Comparison of ENCODE assay signal across 18 cellular contexts in genomic region chr12:58914457-58914856, GRCh38.
DNase-seq lines count a peak whose midpoint lies in the region; TF ChIP-seq lines count a peak whose summit lies in the region.
"Had no signal": no experiment of that assay in that cellular context is flagged by ENCODE, and none has a peak within 500 bp of the region (broad histone marks: within the 10 kb centered on the region; RNA-seq: fewer than 3 reads in every experiment).

No MANE protein-coding gene starts in this region.

- peak; percentile 19 for DNase-seq in DMS53 (lab: John Stamatoyannopoulos, UW)
- no peak for DNase-seq in DMS53 treated with DMSO at 0.1 percent for 48 hours (lab: John Stamatoyannopoulos, UW; ENCODE audit: unreplicated experiment)
- peak; percentile 90 for DNase-seq in NCI-H69 (lab: John Stamatoyannopoulos, UW)
- no peak for DNase-seq in coronary artery (ENCODE audit: low spot score)
- DNase-seq in nephron progenitor cell = no peak
- DNase-seq in RPMI8226 = no peak
- DNase-seq in activated CD4-positive, alpha-beta T cell treated with anti-CD3 and anti-CD28 coated beads for 48 hours = no peak
- no peak for DNase-seq in GM19240 (ENCODE audit: insufficient read length, low spot score)
- DNase-seq: activated CD8-positive, alpha-beta T cell treated with anti-CD3 and anti-CD28 coated beads for 36 hours; adrenal gland; NCI-H1694; stimulated activated naive CD8-positive, alpha-beta T cell treated with anti-CD3 and anti-CD28 coated beads, Interleukin-15, Interleukin-2, amounts not matched to agents 100 U/mL and 50 U/mL, for 24 hours; T-helper 1 cell; WERI-Rb-1 had no signal

- H3K4me1 Mint-ChIP-seq in nephron progenitor cell = peaks cover 70% of the 10 kb centered on the region
- H3K4me1 Mint-ChIP-seq: CD14-positive monocyte had no signal

- H3K27ac ChIP-seq in coronary artery = no peak overlapping the region
- H3K27ac ChIP-seq: adrenal gland, WERI-Rb-1 had no signal

- peaks cover 44% of the 10 kb centered on the region for H3K36me3 Mint-ChIP-seq in nephron progenitor cell (ENCODE audit: low read depth)
- H3K36me3 Mint-ChIP-seq: CD14-positive monocyte had no signal

- no peaks in the 10 kb centered on the region for H3K27me3 Mint-ChIP-seq in nephron progenitor cell (ENCODE audit: low read depth, poor library complexity)

- H3K4me3 ChIP-seq in coronary artery = peak overlapping the region; percentile 90
- H3K4me3 ChIP-seq: adrenal gland, lung had no signal

- peak overlapping the region; percentile 100 for H3K27ac Mint-ChIP-seq in nephron progenitor cell
- H3K27ac Mint-ChIP-seq: activated CD8-positive, alpha-beta T cell treated with anti-CD3 and anti-CD28 coated beads for 36 hours; activated T-helper 1 cell treated with anti-CD3 and anti-CD28 coated beads, Interleukin-12 subunit alpha, Interleukin-12 subunit beta, Interleukin-2, Interleukin-4 antibody, amounts not matched to agents 30 ng/mL and 10 ng/mL and 1 ng/mL, durations not matched to agents 14 hours and 24 hours and 36 hours; CD14-positive monocyte had no signal

- peaks cover 14% of the 10 kb centered on the region for H3K9me3 Mint-ChIP-seq in nephron progenitor cell
- H3K9me3 Mint-ChIP-seq: activated CD8-positive, alpha-beta T cell treated with anti-CD3 and anti-CD28 coated beads for 36 hours; activated T-helper 1 cell treated with anti-CD3 and anti-CD28 coated beads, Interleukin-12 subunit alpha, Interleukin-12 subunit beta, Interleukin-2, Interleukin-4 antibody, amounts not matched to agents 30 ng/mL and 10 ng/mL and 1 ng/mL, durations not matched to agents 14 hours and 24 hours and 36 hours; neural crest cell had no signal

- TF ChIP-seq CTCF in coronary artery (IDR thresholded peaks at IDR 0.05) = no peak
- TF ChIP-seq CTCF in nephron progenitor cell (IDR thresholded peaks at IDR 0.05) = no peak

- peak overlapping the region; percentile 94 for H3K4me3 Mint-ChIP-seq in nephron progenitor cell
- H3K4me3 Mint-ChIP-seq: activated CD8-positive, alpha-beta T cell treated with anti-CD3 and anti-CD28 coated beads for 36 hours; activated T-helper 1 cell treated with anti-CD3 and anti-CD28 coated beads, Interleukin-12 subunit alpha, Interleukin-12 subunit beta, Interleukin-2, Interleukin-4 antibody, amounts not matched to agents 30 ng/mL and 10 ng/mL and 1 ng/mL, durations not matched to agents 14 hours and 24 hours and 36 hours; CD14-positive monocyte had no signal

Comparison
In these comparisons a context has a peak if more than half of its experiments do, and no peak if none do; other contexts are left out.
1. DNase-seq: peak in DMS53 (single experiment) and NCI-H69 (single experiment); none in DMS53 treated with DMSO at 0.1 percent for 48 hours (single experiment), coronary artery (single experiment), nephron progenitor cell (single experiment), RPMI8226 (single experiment), activated CD4-positive, alpha-beta T cell treated with anti-CD3 and anti-CD28 coated beads for 48 hours (single experiment) and GM19240 (single experiment).